Comparison of ENCODE assay signal across 31 cellular contexts in the genomic region with DNA sequence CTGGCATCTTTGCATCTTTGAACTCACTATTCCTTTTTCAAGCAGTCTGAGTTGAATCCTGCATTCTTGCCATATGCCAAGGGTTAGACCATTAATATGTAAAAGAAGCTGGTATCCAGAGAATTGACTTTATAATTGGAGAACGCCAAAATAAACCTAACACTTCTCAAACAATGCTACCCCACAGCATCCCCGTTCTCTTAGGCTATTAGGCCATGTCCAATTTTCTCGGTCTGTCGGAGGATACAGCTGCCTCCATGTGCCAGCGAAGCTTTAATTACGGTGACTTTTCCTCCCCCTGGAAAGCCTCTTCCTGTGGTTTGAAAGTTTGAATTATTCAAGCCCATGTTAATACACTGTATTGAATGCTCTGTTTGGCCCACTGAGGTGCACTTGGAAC.
DNase-seq lines count a peak whose midpoint lies in the region; ATAC-seq and TF ChIP-seq lines count a peak whose summit lies in the region.
"Had no signal": no experiment of that assay in that cellular context is flagged by ENCODE, and none has a peak within 500 bp of the region (broad histone marks: within the 10 kb centered on the region; RNA-seq: fewer than 3 reads in every experiment).

No MANE protein-coding gene starts in this region.

- H2BK15ac ChIP-seq in mesendoderm (replicated peaks; ENCODE audit: low read depth) = no peak overlapping the region

- peaks cover 9% of the 10 kb centered on the region for H3K27me3 Mint-ChIP-seq in brain
- peaks cover 0 to 3% of the 10 kb centered on the region in 2 donors for H3K27me3 Mint-ChIP-seq in CD8-positive, alpha-beta memory T cell

- ATAC-seq in HG02981 (IDR thresholded peaks at IDR 0.05; ENCODE audit: unreplicated experiment) = no peak
- ATAC-seq: Right ventricle myocardium inferior; stimulated activated naive CD8-positive, alpha-beta T cell treated with anti-CD3 and anti-CD28 coated beads, Interleukin-15, Interleukin-2, amounts not matched to agents 100 U/mL and 50 U/mL, for 24 hours had no signal

- peak overlapping the region; percentile 45 for H3K56ac ChIP-seq in mesendoderm (ENCODE audit: low read length)

- no peaks in the 10 kb centered on the region for H3K79me2 ChIP-seq in mesendoderm (ENCODE audit: control insufficient read depth, insufficient read depth, low read length)

- no peak overlapping the region for H3K4me2 ChIP-seq in mesendoderm (ENCODE audit: low read length)
- H3K4me2 ChIP-seq: PC-9 had no signal

- no peak overlapping the region for H3K18ac ChIP-seq in mesendoderm (ENCODE audit: low read length)

- H3K23ac ChIP-seq in mesendoderm (ENCODE audit: low read length) = no peak overlapping the region

- H3K36me3 ChIP-seq in mesendoderm (ENCODE audit: control insufficient read depth, insufficient read depth, low read length) (no peaks in the 10 kb centered on the region), H7 (replicated peaks; ENCODE audit: control insufficient read depth, insufficient read depth, low read length) (no peaks in the 10 kb centered on the region)
- no peaks in the 10 kb centered on the region for H3K36me3 ChIP-seq in CD8-positive, alpha-beta memory T cell (ENCODE audit: insufficient read depth, low read length)
- H3K36me3 ChIP-seq: MG63, uterus had no signal

- WGBS in mesendoderm (ENCODE audit: extremely low coverage, insufficient coverage, low lambda C conversion rate) = no CpG with 5 or more reads among the region's 6 CpGs

- H3K4me1 Mint-ChIP-seq in brain = peaks cover 31% of the 10 kb centered on the region
- no peaks in the 10 kb centered on the region for H3K4me1 Mint-ChIP-seq in CD8-positive, alpha-beta memory T cell

- no peak overlapping the region for H2BK120ac ChIP-seq in mesendoderm (ENCODE audit: low read depth, low read length)

- no peak overlapping the region for H4K8ac ChIP-seq in mesendoderm (ENCODE audit: low read depth, low read length)

- no peaks in the 10 kb centered on the region for H3K9me3 ChIP-seq in CD8-positive, alpha-beta memory T cell (ENCODE audit: low read length)
- H3K9me3 ChIP-seq: MG63, testis, uterus had no signal

- H3K4me3 Mint-ChIP-seq in brain = peak overlapping the region in 4 of 5 experiments; percentile 16 to 63 (median 41)
- H3K4me3 Mint-ChIP-seq in CD8-positive, alpha-beta memory T cell = no peak overlapping the region
- H3K4me3 Mint-ChIP-seq: activated naive CD8-positive, alpha-beta T cell; CD4-positive, alpha-beta T cell; neural crest cell; T-helper 2 cell treated with Interferon-gamma antibody and Interleukin-4, amounts not matched to agents 5 μg/mL and 100 μg/mL, for 36 hours had no signal

- H3K27me3 ChIP-seq in mesendoderm (ENCODE audit: insufficient read depth, low read length, poor library complexity) (no peaks in the 10 kb centered on the region), H7 (ENCODE audit: control insufficient read depth, insufficient read depth, low read length) (no peaks in the 10 kb centered on the region)
- H3K27me3 ChIP-seq in CD8-positive, alpha-beta memory T cell (ENCODE audit: insufficient read depth, low read length, poor library complexity, severe bottlenecking) = no peaks in the 10 kb centered on the region
- H3K27me3 ChIP-seq: MG63, testis, uterus had no signal

- H3K27ac Mint-ChIP-seq in brain = peak overlapping the region in 2 of 5 experiments; percentile 9 to 71
- H3K27ac Mint-ChIP-seq in CD8-positive, alpha-beta memory T cell = no peak overlapping the region
- H3K27ac Mint-ChIP-seq: activated naive CD8-positive, alpha-beta T cell; CD4-positive, alpha-beta T cell; progenitor cell of endocrine pancreas; T-helper 2 cell treated with Interferon-gamma antibody and Interleukin-4, amounts not matched to agents 5 μg/mL and 100 μg/mL, for 36 hours had no signal

- no peaks in the 10 kb centered on the region for H3K9me3 Mint-ChIP-seq in brain
- peaks cover 0 to 4% (median 1%) of the 10 kb centered on the region in 5 donors for H3K9me3 Mint-ChIP-seq in CD8-positive, alpha-beta memory T cell
- H3K9me3 Mint-ChIP-seq: CD4-positive, alpha-beta T cell; neural crest cell; T-helper 2 cell treated with Interferon-gamma antibody and Interleukin-4, amounts not matched to agents 5 μg/mL and 100 μg/mL, for 36 hours had no signal

- H3K4ac ChIP-seq in mesendoderm (ENCODE audit: low read depth, low read length) = no peak overlapping the region

- H3K9ac ChIP-seq in mesendoderm (ENCODE audit: low read length) = no peak overlapping the region

- H2AK5ac ChIP-seq in mesendoderm (ENCODE audit: low read length) = no peak overlapping the region

- CTCF ChIA-PET in CD8-positive, alpha-beta memory T cell (lab: Charles Lee) = no interaction called here

- no peak for TF ChIP-seq CTCF in brain (conservative IDR thresholded peaks at IDR 0.05)

- H2BK5ac ChIP-seq in mesendoderm (ENCODE audit: low read length) = no peak overlapping the region

- H3K27ac ChIP-seq in mesendoderm (ENCODE audit: low read depth, low read length) = peak overlapping the region; percentile 41
- H3K27ac ChIP-seq in CD8-positive, alpha-beta memory T cell (ENCODE audit: low read depth, low read length) = no peak overlapping the region
- H3K27ac ChIP-seq: PC-9, testis, uterus had no signal

- H3K4me3 ChIP-seq in mesendoderm (ENCODE audit: low read length) (no peak overlapping the region), H7 (ENCODE audit: insufficient read depth, low read depth, low read length) (no peak overlapping the region)
- H3K4me3 ChIP-seq in CD8-positive, alpha-beta memory T cell (ENCODE audit: low read length) = no peak overlapping the region
- H3K4me3 ChIP-seq: lung, MG63, PC-9, testis, uterus had no signal

- H3K4me1 ChIP-seq in mesendoderm (ENCODE audit: control insufficient read depth, low read depth, low read length) = peaks cover 2% of the 10 kb centered on the region
- no peaks in the 10 kb centered on the region for H3K4me1 ChIP-seq in CD8-positive, alpha-beta memory T cell (ENCODE audit: insufficient read depth, low read length)
- H3K4me1 ChIP-seq: testis, uterus had no signal

- H3K79me1 ChIP-seq in mesendoderm (ENCODE audit: low read length) = no peaks in the 10 kb centered on the region

- POLR2A ChIA-PET in CD8-positive, alpha-beta memory T cell (lab: Charles Lee) = no interaction called here

- peak; percentile 13 for DNase-seq in NCI-H748 (lab: John Stamatoyannopoulos, UW; ENCODE audit: unreplicated experiment)
- no peak for DNase-seq in NCI-H748 treated with DMSO at 0.1 percent for 48 hours (lab: John Stamatoyannopoulos, UW)
- DNase-seq in mesendoderm = peak; percentile 47
- DNase-seq in NCI-H82 (lab: John Stamatoyannopoulos, UW) = no peak
- DNase-seq in H7 = no peak
- DNase-seq in CD8-positive, alpha-beta memory T cell = no peak
- DNase-seq: 8988T; activated CD4-positive, alpha-beta T cell treated with anti-CD3 and anti-CD28 coated beads for 4 hours; activated CD8-positive, alpha-beta memory T cell treated with anti-CD3 and anti-CD28 coated beads for 24 hours; activated effector memory CD4-positive, alpha-beta T cell treated with Interleukin-2 at 50 U/mL for 16 hours; CD4-positive, alpha-beta T cell; cerebellar nuclear complex; DMS153; KG1; kidney; MG63; NCI-H1105 treated with DMSO at 0.1 percent for 48 hours; NCI-H2029 treated with DMSO at 0.1 percent for 48 hours; NCI-H345; PC-9; stimulated activated naive CD8-positive, alpha-beta T cell treated with anti-CD3 and anti-CD28 coated beads, Interleukin-15, Interleukin-2, amounts not matched to agents 100 U/mL and 50 U/mL, for 24 hours; testis; uterus had no signal

- no peaks in the 10 kb centered on the region for H3K36me3 Mint-ChIP-seq in brain
- no peaks in the 10 kb centered on the region for H3K36me3 Mint-ChIP-seq in CD8-positive, alpha-beta memory T cell
- H3K36me3 Mint-ChIP-seq: activated naive CD8-positive, alpha-beta T cell had no signal

- H4K5ac ChIP-seq in mesendoderm (ENCODE audit: low read length) = peak overlapping the region; percentile 3

Comparison
In these comparisons a context has a peak if more than half of its experiments do, and no peak if none do; other contexts are left out.
1. DNase-seq: peak in NCI-H748 (single experiment) and mesendoderm (single experiment); none in NCI-H748 treated with DMSO at 0.1 percent for 48 hours (single experiment), NCI-H82 (single experiment), H7 (single experiment) and CD8-positive, alpha-beta memory T cell (0 of 5).
2. H3K4me3 Mint-ChIP-seq: peak in brain (4 of 5); none in CD8-positive, alpha-beta memory T cell (0 of 7).